8 cellular contexts compared by ENCODE assay signal in the genomic region with DNA sequence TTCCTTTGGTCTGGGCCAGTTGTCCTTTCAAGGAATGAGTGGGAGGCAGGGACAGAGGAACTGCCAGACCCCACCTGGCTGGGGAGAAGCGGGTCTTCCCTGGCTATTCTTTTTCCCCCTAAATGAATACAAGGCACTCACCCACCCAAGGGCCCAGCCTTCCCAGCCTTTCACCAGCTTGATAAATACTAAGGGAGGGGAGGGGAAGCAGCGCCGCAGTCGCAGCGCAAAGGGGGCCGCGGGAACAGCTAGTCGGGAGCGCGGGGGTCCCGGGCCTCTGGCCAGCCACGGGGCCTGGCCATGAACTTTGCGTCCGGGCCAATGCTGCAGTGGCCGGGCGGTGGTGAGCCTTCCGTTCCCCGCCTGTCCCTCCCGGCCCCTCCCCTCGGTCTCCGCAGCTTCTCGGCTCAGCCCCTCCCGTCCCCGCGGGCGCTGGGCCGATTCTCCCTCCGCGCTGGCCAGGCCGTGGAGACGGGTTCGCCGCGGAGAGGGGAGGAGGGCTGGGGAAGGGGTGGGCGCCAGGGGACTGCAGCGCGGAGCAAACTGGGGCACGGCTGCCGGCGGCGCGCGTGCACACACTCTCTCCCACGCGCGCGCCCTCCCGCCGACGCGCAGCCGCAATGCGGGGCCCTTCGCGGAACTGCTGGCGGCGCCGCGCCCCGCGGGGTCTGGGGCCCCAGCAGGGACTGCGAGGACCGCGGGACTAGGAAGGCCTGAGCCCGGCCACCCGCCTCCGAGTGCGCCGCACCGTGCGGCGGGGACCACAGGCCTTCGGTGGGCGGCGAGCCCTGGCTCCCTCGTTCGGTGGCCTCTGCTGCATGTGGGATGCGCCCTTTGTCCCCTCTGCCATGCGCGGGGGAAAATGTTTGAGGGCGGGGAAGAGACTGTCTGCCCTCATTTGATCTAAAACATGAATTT.
DNase-seq lines count a peak whose midpoint lies in the region; ATAC-seq and TF ChIP-seq lines count a peak whose summit lies in the region.

No MANE protein-coding gene starts in this region.

- H3K4me1 Mint-ChIP-seq in activated naive CD4-positive, alpha-beta T cell treated with anti-CD3 and anti-CD28 coated beads, Interleukin-2, amount 10 ng/mL, durations not matched to agents 7 days and 5 days = no peaks in the 10 kb centered on the region
- peaks cover 15% of the 10 kb centered on the region for H3K4me1 Mint-ChIP-seq in neural progenitor cell

- H3K27ac ChIP-seq in PC-3 (ENCODE audit: low read length) (no peak overlapping the region), neural progenitor cell (no peak overlapping the region), transverse colon (peak overlapping the region; percentile 28 to 73 (median 68))

- no peak for TF ChIP-seq EP300 in transverse colon (IDR thresholded peaks at IDR 0.05; ENCODE audit: low read depth)

- TF ChIP-seq CTCF in PC-3 (conservative IDR thresholded peaks at IDR 0.05; ENCODE audit: low read depth, low read length) = no peak
- no peak for TF ChIP-seq CTCF in neural progenitor cell (IDR thresholded peaks at IDR 0.05)
- no peak for TF ChIP-seq CTCF in transverse colon (IDR thresholded peaks at IDR 0.05)

- H3F3A ChIP-seq in PC-3 (ENCODE audit: low read length, unreplicated experiment) = no peaks in the 10 kb centered on the region
- H3F3A ChIP-seq in neural progenitor cell (ENCODE audit: low read depth) = peaks cover 10% of the 10 kb centered on the region

- H3K9me3 Mint-ChIP-seq in activated naive CD4-positive, alpha-beta T cell treated with anti-CD3 and anti-CD28 coated beads, Interleukin-2, amount 10 ng/mL, durations not matched to agents 7 days and 5 days = no peaks in the 10 kb centered on the region
- no peaks in the 10 kb centered on the region for H3K9me3 Mint-ChIP-seq in neural progenitor cell

- TF ChIP-seq POLR2A in transverse colon (IDR thresholded peaks at IDR 0.05) = no peak

- H3K4me3 ChIP-seq in PC-3 (ENCODE audit: low read length) (peak overlapping the region; percentile 65), neural progenitor cell (peak overlapping the region; percentile 67), transverse colon (peak overlapping the region; percentile 51 to 85 (median 66))

- CTCF ChIA-PET in PC-3 (lab: Charles Lee) = interaction anchor here (0.6 to 1.0 kb wide), 2 partner anchors 10 to 13 kb away, joined by 4 to 6 read pairs; no protein-coding TSS in a partner anchor
- CTCF ChIA-PET in activated naive CD4-positive, alpha-beta T cell treated with anti-CD3 and anti-CD28 coated beads, Interleukin-2, amount 10 ng/mL, durations not matched to agents 7 days and 5 days (lab: Charles Lee) = interaction anchor here (0.9 to 4.5 kb wide), 3 partner anchors 9 to 73 kb away, joined by 4 to 34 read pairs (median 19); no protein-coding TSS in a partner anchor

- H3K79me2 ChIP-seq in PC-3 (ENCODE audit: low read length) (no peaks in the 10 kb centered on the region), neural progenitor cell (ENCODE audit: low read depth) (no peaks in the 10 kb centered on the region)

- 2% methylated on average over 22 of the region's 81 CpGs; no CpG with 5 or more reads in 1 of the 2 donors for WGBS in transverse colon (ENCODE audit: low coverage in 1 of 2), 2 donors

- in situ Hi-C loops in transverse colon (cut with MboI; ENCODE audit: low pct_ligation_motif_present in 1 of 4, low pct_unique_long_range_greater_than_20kb in 1 of 4, low sequenced_read_pairs in 3 of 4) = loop anchor here in 2 of 4 donors (10.0 kb wide), 2 partner anchors 65 to 225 kb away; no protein-coding TSS in a partner anchor

- H2AFZ ChIP-seq in PC-3 (ENCODE audit: low read length) (peak overlapping the region; percentile 80), neural progenitor cell (replicated peaks) (peak overlapping the region; percentile 98)

- peaks cover 58% of the 10 kb centered on the region for H3K27me3 Mint-ChIP-seq in activated naive CD4-positive, alpha-beta T cell treated with anti-CD3 and anti-CD28 coated beads, Interleukin-2, amount 10 ng/mL, durations not matched to agents 7 days and 5 days
- peaks cover 4% of the 10 kb centered on the region for H3K27me3 Mint-ChIP-seq in neural progenitor cell (ENCODE audit: insufficient read depth, low read depth)

- DNase-seq in DMS153 treated with DMSO at 0.1 percent for 48 hours (lab: John Stamatoyannopoulos, UW; ENCODE audit: unreplicated experiment) (peak; percentile 63), DMS153 (lab: John Stamatoyannopoulos, UW) (no peak), PC-3 (no peak), germinal center (ENCODE audit: low spot score) (peak; percentile 56), neural progenitor cell (ENCODE audit: low spot score) (peak; percentile 67), transverse colon (peak; percentile 58)
- peak; percentile 43 for DNase-seq in activated naive CD4-positive, alpha-beta T cell treated with anti-CD3 and anti-CD28 coated beads, Interleukin-2, amount 10 ng/mL, durations not matched to agents 7 days and 5 days

- H3K4me1 ChIP-seq in PC-3 (ENCODE audit: insufficient read depth, low read length) = no peaks in the 10 kb centered on the region
- H3K4me1 ChIP-seq in neural progenitor cell = peaks cover 8% of the 10 kb centered on the region
- peaks cover 6 to 21% (median 17%) of the 10 kb centered on the region in 4 donors for H3K4me1 ChIP-seq in transverse colon

- H3K9ac ChIP-seq in PC-3 (ENCODE audit: low read length) (no peak overlapping the region), neural progenitor cell (no peak overlapping the region)

- no peaks in the 10 kb centered on the region for H3K9me2 ChIP-seq in PC-3 (replicated peaks; ENCODE audit: low read length)

- H3K36me3 ChIP-seq in PC-3 (ENCODE audit: low read depth, low read length) = no peaks in the 10 kb centered on the region
- no peaks in the 10 kb centered on the region for H3K36me3 ChIP-seq in neural progenitor cell
- H3K36me3 ChIP-seq in transverse colon = no peaks in the 10 kb centered on the region

- peak overlapping the region; percentile 73 for H3K4me3 Mint-ChIP-seq in activated naive CD4-positive, alpha-beta T cell treated with anti-CD3 and anti-CD28 coated beads, Interleukin-2, amount 10 ng/mL, durations not matched to agents 7 days and 5 days
- H3K4me3 Mint-ChIP-seq in neural progenitor cell = peak overlapping the region; percentile 81

- intact Hi-C loops in PC-3 (cut with micrococcal nuclease) (no loop called here), transverse colon (cut with DNase I; ENCODE audit: low total_unique reads) (no loop called here)

- H3K27ac Mint-ChIP-seq in activated naive CD4-positive, alpha-beta T cell treated with anti-CD3 and anti-CD28 coated beads, Interleukin-2, amount 10 ng/mL, durations not matched to agents 7 days and 5 days = no peak overlapping the region
- H3K27ac Mint-ChIP-seq in neural progenitor cell = no peak overlapping the region

- peak; percentile 67 for ATAC-seq in PC-3
- no peak for ATAC-seq in HG03469 (IDR thresholded peaks at IDR 0.05; ENCODE audit: unreplicated experiment)

- no peaks in the 10 kb centered on the region for H3K9me3 ChIP-seq in PC-3 (ENCODE audit: low read length)
- no peaks in the 10 kb centered on the region for H3K9me3 ChIP-seq in neural progenitor cell (ENCODE audit: low read depth)
- H3K9me3 ChIP-seq in transverse colon = no peaks in the 10 kb centered on the region

- no peaks in the 10 kb centered on the region for H4K20me1 ChIP-seq in PC-3 (ENCODE audit: low read length)
- no peaks in the 10 kb centered on the region for H4K20me1 ChIP-seq in neural progenitor cell (ENCODE audit: low read depth)

- H3K27me3 ChIP-seq in PC-3 (ENCODE audit: low read length) (peaks cover 38% of the 10 kb centered on the region), neural progenitor cell (peaks cover 27% of the 10 kb centered on the region), transverse colon (no peaks in the 10 kb centered on the region)

- POLR2A ChIA-PET in PC-3 (lab: Charles Lee; ENCODE audit: unreplicated experiment) = interaction anchor here (0.5 kb wide), 1 partner anchor 95 kb away, joined by 4 read pairs; no protein-coding TSS in a partner anchor

- no TSS peak for BruUV-seq in PC-3 (replicated peaks; lab: Mats Ljungman, UMichigan)

- H3K4me2 ChIP-seq in PC-3 (ENCODE audit: low read length) = peak overlapping the region; percentile 85
- peak overlapping the region; percentile 91 for H3K4me2 ChIP-seq in neural progenitor cell

- H3K36me3 Mint-ChIP-seq in activated naive CD4-positive, alpha-beta T cell treated with anti-CD3 and anti-CD28 coated beads, Interleukin-2, amount 10 ng/mL, durations not matched to agents 7 days and 5 days = no peaks in the 10 kb centered on the region
- H3K36me3 Mint-ChIP-seq in neural progenitor cell = no peaks in the 10 kb centered on the region

Comparison
In these comparisons a context has a peak if more than half of its experiments do, and no peak if none do; other contexts are left out.
1. DNase-seq: peak in DMS153 treated with DMSO at 0.1 percent for 48 hours (single experiment), activated naive CD4-positive, alpha-beta T cell treated with anti-CD3 and anti-CD28 coated beads, Interleukin-2, amount 10 ng/mL, durations not matched to agents 7 days and 5 days (single experiment), germinal center (single experiment), neural progenitor cell (single experiment) and transverse colon (single experiment); none in DMS153 (single experiment) and PC-3 (single experiment).
2. H3K27ac ChIP-seq: peak in transverse colon (4 of 4); none in PC-3 (single experiment) and neural progenitor cell (single experiment).
3. Peak in every context shown above with its lines, with median percentiles within 50 percentile points of each other: H3K4me3 ChIP-seq.